In genomic region chr12:84767079-84767478, GRCh38 we compare ENCODE assay signal across 23 cellular contexts.
DNase-seq lines count a peak whose midpoint lies in the region; ATAC-seq, FAIRE-seq and TF ChIP-seq lines count a peak whose summit lies in the region.
"Had no signal": no experiment of that assay in that cellular context is flagged by ENCODE, and none has a peak within 500 bp of the region (broad histone marks: within the 10 kb centered on the region; RNA-seq: fewer than 3 reads in every experiment).

No MANE protein-coding gene starts in this region.

- no peak overlapping the region for H3K9ac ChIP-seq in neuronal stem cell (ENCODE audit: low read depth, low read length, poor library complexity)
- H3K9ac ChIP-seq: GM23248 had no signal

- ATAC-seq in WTC11 (peak; percentile 44; the same call in 1 of the 2 replicates), natural killer cell (no peak)

- H3K36me3 Mint-ChIP-seq in WTC11 (peaks cover 3% of the 10 kb centered on the region; the same call in 1 of the 2 replicates), natural killer cell (no peaks in the 10 kb centered on the region)

- H3K14ac ChIP-seq in neuronal stem cell (ENCODE audit: low read length) = no peak overlapping the region

- no peak overlapping the region for H2AK5ac ChIP-seq in neuronal stem cell (ENCODE audit: low read depth, low read length)

- H3K23ac ChIP-seq in neuronal stem cell (ENCODE audit: low read depth, low read length, poor library complexity) = no peak overlapping the region

- no peak overlapping the region for H2BK5ac ChIP-seq in neuronal stem cell (ENCODE audit: low read length)

- H3K4me1 Mint-ChIP-seq in WTC11 = peaks cover 27% of the 10 kb centered on the region
- H3K4me1 Mint-ChIP-seq in natural killer cell = no peaks in the 10 kb centered on the region

- no peak overlapping the region for H4K8ac ChIP-seq in neuronal stem cell (ENCODE audit: low read depth, low read length)

- H3K9me3 Mint-ChIP-seq in WTC11 (peaks cover 7% of the 10 kb centered on the region), natural killer cell (peaks cover 4 to 11% of the 10 kb centered on the region in 2 donors)
- H3K9me3 Mint-ChIP-seq: HFFc6 had no signal

- H3K27me3 Mint-ChIP-seq in WTC11 (ENCODE audit: low read depth) = no peaks in the 10 kb centered on the region
- no peaks in the 10 kb centered on the region for H3K27me3 Mint-ChIP-seq in natural killer cell (ENCODE audit: low read depth in 2 of 2)

- no peak overlapping the region for H2BK12ac ChIP-seq in neuronal stem cell (ENCODE audit: low read length)

- TF ChIP-seq CTCF in A673 (conservative IDR thresholded peaks at IDR 0.05; ENCODE audit: low read depth, low read length) (no peak), WTC11 (IDR thresholded peaks at IDR 0.05) (no peak), natural killer cell (IDR thresholded peaks at IDR 0.05) (no peak)

- H3K36me3 ChIP-seq in A673 (ENCODE audit: insufficient read depth, low read length, poor library complexity, severe bottlenecking) = no peaks in the 10 kb centered on the region
- H3K36me3 ChIP-seq in neuronal stem cell (replicated peaks in 1 of 2; ENCODE audit: control insufficient read depth in 2 of 2, insufficient read depth in 2 of 2, low read length in 2 of 2) = no peaks in the 10 kb centered on the region
- H3K36me3 ChIP-seq: HAP-1, MG63 had no signal

- no peak overlapping the region for H3K4me2 ChIP-seq in neuronal stem cell (ENCODE audit: insufficient read depth, low read length, poor library complexity, severe bottlenecking)

- no peak overlapping the region for H3K27ac Mint-ChIP-seq in WTC11
- no peak overlapping the region for H3K27ac Mint-ChIP-seq in natural killer cell
- H3K27ac Mint-ChIP-seq: HFFc6 had no signal

- H2BK120ac ChIP-seq in neuronal stem cell (ENCODE audit: low read depth, low read length) = no peak overlapping the region

- POLR2A ChIA-PET in A673 (lab: Charles Lee; ENCODE audit: low non-redundant PET) (interaction anchor here (0.6 kb wide), 1 partner anchor 22 kb away, joined by 3 read pairs; no protein-coding TSS in a partner anchor), WTC11 (lab: Charles Lee) (no interaction called here)

- no peaks in the 10 kb centered on the region for H3K79me1 ChIP-seq in neuronal stem cell (ENCODE audit: low read depth, low read length)

- H2BK15ac ChIP-seq in neuronal stem cell (ENCODE audit: low read length) = no peak overlapping the region

- CTCF ChIA-PET in A673 (lab: Charles Lee) = no interaction called here
- CTCF ChIA-PET in WTC11 (lab: Charles Lee) = interaction anchor here (0.5 kb wide), 1 partner anchor 70 kb away, joined by 3 read pairs; no protein-coding TSS in a partner anchor

- DNase-seq in A673 (ENCODE audit: low spot score) (peak; percentile 49), NCI-H226 (peak; percentile 18), WTC11 (ENCODE audit: low spot score) (no peak), neuronal stem cell (ENCODE audit: low spot score) (no peak), ureter (ENCODE audit: low spot score) (no peak), natural killer cell (no peak), RCC 7860 (ENCODE audit: low spot score) (no peak), SIG-M5 treated with dmso at 0.1 percent for 504 hours (lab: John Stamatoyannopoulos, UW; ENCODE audit: unreplicated experiment) (no peak)
- DNase-seq: ACHN, DMS153, GM23248, HFFc6, IMR-90, KG1, MG63, NCI-H1930, NCI-H446 treated with DMSO at 0.1 percent for 48 hours, NCI-H526, SHP77 treated with DMSO at 0.1 percent for 48 hours had no signal

- H2AFZ ChIP-seq in neuronal stem cell (ENCODE audit: low read length) = peak overlapping the region; percentile 47
- H2AFZ ChIP-seq: GM23248 had no signal

- no TSS peak for BruUV-seq in A673 (replicated peaks; lab: Mats Ljungman, UMichigan)

- no peak overlapping the region for H4K91ac ChIP-seq in neuronal stem cell (ENCODE audit: low read depth, low read length, poor library complexity)

- H3K18ac ChIP-seq in neuronal stem cell (ENCODE audit: low read length) = no peak overlapping the region

- WGBS in neuronal stem cell (ENCODE audit: extremely low coverage in 2 of 2, insufficient read length in 2 of 2, insufficient replicate concordance in 1 of 2), 2 donors = no CpG with 5 or more reads among the region's 1 CpG

- H3K27ac ChIP-seq in A673 (ENCODE audit: low read depth, low read length, poor library complexity, severe bottlenecking) (no peak overlapping the region), neuronal stem cell (replicated peaks; ENCODE audit: low read length) (no peak overlapping the region)
- H3K27ac ChIP-seq: 22Rv1, GM23248, RWPE1 had no signal

- no peak overlapping the region for H3K4ac ChIP-seq in neuronal stem cell (ENCODE audit: low read length)

- H3K4me1 ChIP-seq in A673 (ENCODE audit: insufficient read depth, low read length, poor library complexity, severe bottlenecking) (peaks cover 9% of the 10 kb centered on the region), neuronal stem cell (ENCODE audit: control insufficient read depth in 2 of 2, insufficient read depth in 1 of 2, low read depth in 1 of 2, low read length in 2 of 2) (no peaks in the 10 kb centered on the region)

- H3K9me3 ChIP-seq in A673 (ENCODE audit: low read depth, low read length, poor library complexity, severe bottlenecking) = no peaks in the 10 kb centered on the region
- no peaks in the 10 kb centered on the region for H3K9me3 ChIP-seq in neuronal stem cell (replicated peaks in 1 of 2; ENCODE audit: control insufficient read depth in 2 of 2, insufficient read depth in 1 of 2, low read depth in 1 of 2, low read length in 2 of 2)
- H3K9me3 ChIP-seq: HAP-1, MG63 had no signal

- intact Hi-C loops in A673 (cut with micrococcal nuclease; ENCODE audit: unreplicated experiment) (no loop called here), natural killer cell (cut with micrococcal nuclease) (no loop called here)

- H3K4me3 Mint-ChIP-seq in WTC11 (no peak overlapping the region), natural killer cell (no peak overlapping the region)
- H3K4me3 Mint-ChIP-seq: HFFc6 had no signal

- FAIRE-seq in RCC 7860 (lab: Jason Lieb, UNC) = no peak
- FAIRE-seq: GM18507 had no signal

- H3K4me3 ChIP-seq in A673 (ENCODE audit: low read depth, low read length, poor library complexity, severe bottlenecking) (no peak overlapping the region), neuronal stem cell (ENCODE audit: low read length in 2 of 2) (no peak overlapping the region)
- H3K4me3 ChIP-seq: GM23248, HAP-1, MG63 had no signal

- H3K27me3 ChIP-seq in A673 (replicated peaks; ENCODE audit: insufficient read depth, low read depth, low read length, poor library complexity) = no peaks in the 10 kb centered on the region
- no peaks in the 10 kb centered on the region for H3K27me3 ChIP-seq in neuronal stem cell (ENCODE audit: control insufficient read depth in 3 of 3, insufficient read depth in 3 of 3, low read depth in 1 of 3, low read length in 3 of 3)
- H3K27me3 ChIP-seq: MG63 had no signal

TF ChIP-seq in WTC11, 78 proteins besides CTCF, POLR2A, EP300 and RAD21 (continues in another document):
- TF ChIP-seq ZNF138 (CRISPR knock-in tag; conservative IDR thresholded peaks at IDR 0.05) (no peak), SOX15 (CRISPR knock-in tag; IDR thresholded peaks at IDR 0.05) (no peak), ZNF317 (CRISPR knock-in tag; IDR thresholded peaks at IDR 0.05; ENCODE audit: borderline replicate concordance, low read depth) (no peak), ELF4 (CRISPR knock-in tag; IDR thresholded peaks at IDR 0.05; ENCODE audit: low read depth) (no peak), CREB1 (CRISPR knock-in tag; IDR thresholded peaks at IDR 0.05) (no peak), ZNF396 (CRISPR knock-in tag; IDR thresholded peaks at IDR 0.05; ENCODE audit: borderline replicate concordance) (no peak), AFF4 (CRISPR knock-in tag; IDR thresholded peaks at IDR 0.05; ENCODE audit: borderline replicate concordance) (no peak), TEAD4 (CRISPR knock-in tag; IDR thresholded peaks at IDR 0.05) (no peak)

Comparison
In these comparisons a context has a peak if more than half of its experiments do, and no peak if none do; other contexts are left out.
1. DNase-seq: peak in A673 (single experiment) and NCI-H226 (single experiment); none in WTC11 (single experiment), neuronal stem cell (single experiment), ureter (single experiment), natural killer cell (single experiment), RCC 7860 (single experiment) and SIG-M5 treated with dmso at 0.1 percent for 504 hours (single experiment).